In the genomic region with DNA sequence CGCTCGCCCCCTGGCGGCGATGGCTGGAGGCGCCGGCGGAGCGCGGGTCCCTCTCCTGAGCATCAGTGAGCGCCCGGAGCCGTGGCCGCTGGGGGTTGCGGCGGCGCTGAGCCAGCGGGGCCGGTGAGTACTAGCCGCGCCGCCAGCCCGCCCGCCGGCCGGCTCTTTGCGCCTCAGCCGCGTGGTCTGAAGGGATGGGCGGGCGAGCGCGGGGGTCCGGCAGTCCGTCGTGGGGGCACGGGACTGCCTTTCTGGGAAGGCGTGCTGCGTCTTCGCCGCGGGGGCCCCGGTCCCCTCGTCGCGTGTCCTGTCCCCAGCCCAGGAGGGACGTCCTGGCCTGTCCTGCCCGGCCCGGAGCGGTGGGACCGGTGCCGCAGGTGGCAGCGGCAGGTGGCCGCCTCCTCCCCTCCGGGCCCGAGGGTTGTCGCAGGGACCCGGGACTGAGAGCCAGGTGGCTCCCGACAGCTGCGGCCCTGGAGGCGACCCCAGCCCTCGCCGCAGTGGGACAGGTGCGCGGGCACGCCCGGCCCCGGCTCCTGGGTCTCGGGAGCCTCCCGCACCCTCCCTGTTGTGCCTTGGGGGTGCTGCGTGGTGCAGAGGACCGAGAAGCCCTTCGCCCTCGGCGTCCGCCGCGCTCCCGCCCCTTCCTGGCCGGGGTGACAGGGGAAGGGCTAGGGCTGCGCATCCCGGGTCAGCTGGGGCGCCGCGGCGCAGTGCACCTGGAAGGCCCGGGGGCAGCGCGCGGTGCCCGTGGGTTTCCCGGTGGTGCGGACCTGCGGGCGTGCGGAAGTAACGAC, we compare ENCODE assay signal across 8 cellular contexts. TPM values are rescaled to one million over a fixed set of nuclear protein-coding genes. Genes with fewer than 3 reads are reported as not detected.
DNase-seq lines count a peak whose midpoint lies in the region; ATAC-seq and TF ChIP-seq lines count a peak whose summit lies in the region.

A gene with protein sequence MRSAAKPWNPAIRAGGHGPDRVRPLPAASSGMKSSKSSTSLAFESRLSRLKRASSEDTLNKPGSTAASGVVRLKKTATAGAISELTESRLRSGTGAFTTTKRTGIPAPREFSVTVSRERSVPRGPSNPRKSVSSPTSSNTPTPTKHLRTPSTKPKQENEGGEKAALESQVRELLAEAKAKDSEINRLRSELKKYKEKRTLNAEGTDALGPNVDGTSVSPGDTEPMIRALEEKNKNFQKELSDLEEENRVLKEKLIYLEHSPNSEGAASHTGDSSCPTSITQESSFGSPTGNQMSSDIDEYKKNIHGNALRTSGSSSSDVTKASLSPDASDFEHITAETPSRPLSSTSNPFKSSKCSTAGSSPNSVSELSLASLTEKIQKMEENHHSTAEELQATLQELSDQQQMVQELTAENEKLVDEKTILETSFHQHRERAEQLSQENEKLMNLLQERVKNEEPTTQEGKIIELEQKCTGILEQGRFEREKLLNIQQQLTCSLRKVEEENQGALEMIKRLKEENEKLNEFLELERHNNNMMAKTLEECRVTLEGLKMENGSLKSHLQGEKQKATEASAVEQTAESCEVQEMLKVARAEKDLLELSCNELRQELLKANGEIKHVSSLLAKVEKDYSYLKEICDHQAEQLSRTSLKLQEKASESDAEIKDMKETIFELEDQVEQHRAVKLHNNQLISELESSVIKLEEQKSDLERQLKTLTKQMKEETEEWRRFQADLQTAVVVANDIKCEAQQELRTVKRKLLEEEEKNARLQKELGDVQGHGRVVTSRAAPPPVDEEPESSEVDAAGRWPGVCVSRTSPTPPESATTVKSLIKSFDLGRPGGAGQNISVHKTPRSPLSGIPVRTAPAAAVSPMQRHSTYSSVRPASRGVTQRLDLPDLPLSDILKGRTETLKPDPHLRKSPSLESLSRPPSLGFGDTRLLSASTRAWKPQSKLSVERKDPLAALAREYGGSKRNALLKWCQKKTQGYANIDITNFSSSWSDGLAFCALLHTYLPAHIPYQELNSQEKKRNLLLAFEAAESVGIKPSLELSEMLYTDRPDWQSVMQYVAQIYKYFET (plus strand): TSS at position 58 of the 797 bp plus-strand sequence. CDS start 87,293 bp downstream, outside the sequence.

- TF ChIP-seq CTCF in DND-41 (IDR thresholded peaks at IDR 0.05; ENCODE audit: borderline replicate concordance, extremely low read depth, low read length, poor library complexity, severe bottlenecking) = peak; percentile 85
- TF ChIP-seq CTCF in glutamatergic neuron (IDR thresholded peaks at IDR 0.05; ENCODE audit: partially characterized antibody, unreplicated experiment) = peak; percentile 100
- peak; percentile 97 for TF ChIP-seq CTCF in osteocyte (IDR thresholded peaks at IDR 0.05)
- TF ChIP-seq CTCF in tibial artery (IDR thresholded peaks at IDR 0.05) = peak; percentile 99 to 100

- H3K9me3 ChIP-seq in DND-41 (ENCODE audit: insufficient read depth, low read length, severe bottlenecking) (no peaks in the 10 kb centered on the region), Karpas-422 (ENCODE audit: low read length) (no peaks in the 10 kb centered on the region), SJSA1 (replicated peaks) (no peaks in the 10 kb centered on the region), tibial artery (no peaks in the 10 kb centered on the region)

- peak within 1 kb of the TSS; percentile 95 for H2AFZ ChIP-seq in DND-41 (ENCODE audit: low read depth, low read length)
- peak within 1 kb of the TSS; percentile 92; the same call in 1 of the 2 replicates for H2AFZ ChIP-seq in Karpas-422 (ENCODE audit: low read length)

- H3K27me3 Mint-ChIP-seq in glutamatergic neuron (ENCODE audit: unreplicated experiment) (peaks cover 4% of the 10 kb centered on the region), osteocyte (ENCODE audit: unreplicated experiment) (peaks cover 78% of the 10 kb centered on the region)

- H3K36me3 ChIP-seq in DND-41 (ENCODE audit: insufficient read depth, low read length) = no peaks in the 10 kb centered on the region
- no peaks in the 10 kb centered on the region for H3K36me3 ChIP-seq in Karpas-422 (ENCODE audit: insufficient read depth, low read length)
- H3K36me3 ChIP-seq in SJSA1 = no peaks in the 10 kb centered on the region
- no peaks in the 10 kb centered on the region for H3K36me3 ChIP-seq in tibial artery

- no peaks in the 10 kb centered on the region for H3K9me2 ChIP-seq in Karpas-422 (replicated peaks; ENCODE audit: insufficient read depth, low read length)

- H3K79me2 ChIP-seq in DND-41 (ENCODE audit: insufficient read depth, low read length) (no peaks in the 10 kb centered on the region), Karpas-422 (ENCODE audit: low read length) (no peaks in the 10 kb centered on the region)

- H3K27me3 ChIP-seq in DND-41 (ENCODE audit: insufficient read depth, low read length, poor library complexity) (peaks cover 46% of the 10 kb centered on the region), Karpas-422 (ENCODE audit: low read length) (no peaks in the 10 kb centered on the region), SJSA1 (replicated peaks) (peaks cover 50% of the 10 kb centered on the region), tibial artery (no peaks in the 10 kb centered on the region)

- H3K4me1 Mint-ChIP-seq in glutamatergic neuron (ENCODE audit: low read depth, unreplicated experiment) = no peaks in the 10 kb centered on the region
- H3K4me1 Mint-ChIP-seq in osteocyte (ENCODE audit: unreplicated experiment) = peaks cover 9% of the 10 kb centered on the region

- H3K4me3 Mint-ChIP-seq in glutamatergic neuron (ENCODE audit: unreplicated experiment) (peak within 1 kb of the TSS; percentile 94), osteocyte (ENCODE audit: unreplicated experiment) (peak within 1 kb of the TSS; percentile 85)

- H3K36me3 Mint-ChIP-seq in glutamatergic neuron (ENCODE audit: unreplicated experiment) = no peaks in the 10 kb centered on the region
- no peaks in the 10 kb centered on the region for H3K36me3 Mint-ChIP-seq in osteocyte (ENCODE audit: unreplicated experiment)

- ATAC-seq in DND-41 (ENCODE audit: insufficient read depth, low read depth) (peak; percentile 100), GM21737 (IDR thresholded peaks at IDR 0.05; ENCODE audit: unreplicated experiment) (peak; percentile 93)

- intact Hi-C loops in tibial artery (cut with DNase I; ENCODE audit: low total_unique reads) = loop anchor here (5.0 kb wide), 2 partner anchors 88 to 108 kb away; no protein-coding TSS in a partner anchor

- H3K27ac Mint-ChIP-seq in glutamatergic neuron (ENCODE audit: unreplicated experiment) (peak within 1 kb of the TSS; percentile 74), osteocyte (ENCODE audit: unreplicated experiment) (no peak within 1 kb of the TSS)

- H3K9me3 Mint-ChIP-seq in glutamatergic neuron (ENCODE audit: unreplicated experiment) (no peaks in the 10 kb centered on the region), osteocyte (ENCODE audit: unreplicated experiment) (no peaks in the 10 kb centered on the region)

- peak within 1 kb of the TSS; percentile 96 for H3K4me2 ChIP-seq in DND-41 (ENCODE audit: insufficient read depth, low read length)
- peak within 1 kb of the TSS; percentile 61 for H3K4me2 ChIP-seq in Karpas-422 (ENCODE audit: low read depth, low read length, poor library complexity, severe bottlenecking)

- H3K27ac ChIP-seq in DND-41 (ENCODE audit: low read length) (no peak within 1 kb of the TSS), Karpas-422 (ENCODE audit: low read length) (no peak within 1 kb of the TSS), SJSA1 (no peak within 1 kb of the TSS), tibial artery (peak within 1 kb of the TSS; percentile 87 to 94)

- peak; percentile 77 for DNase-seq in DND-41
- no peak for DNase-seq in Karpas-422
- peak; percentile 68 to 78 for DNase-seq in SJSA1 (ENCODE audit: low read depth in 1 of 2, low spot score in 2 of 2)
- peak; percentile 73 to 79 (median 76) for DNase-seq in activated naive CD4-positive, alpha-beta T cell (lab: John Stamatoyannopoulos, UW)
- peak; percentile 95 for DNase-seq in glutamatergic neuron
- DNase-seq in osteocyte (ENCODE audit: extremely low spot score, unreplicated experiment) = peak; percentile 95
- DNase-seq in tibial artery = peak; percentile 84 to 91

- H3K4me3 ChIP-seq in DND-41 (ENCODE audit: low read depth in 1 of 2, low read length in 2 of 2) (peak within 1 kb of the TSS in 1 of 2 experiments; percentile 60; a peak in 2 of 4 replicates), Karpas-422 (ENCODE audit: low read length) (peak within 1 kb of the TSS; percentile 47; the same call in 1 of the 2 replicates), SJSA1 (peak within 1 kb of the TSS; percentile 35), tibial artery (peak within 1 kb of the TSS; percentile 67 to 92)

- H3K9ac ChIP-seq in DND-41 (ENCODE audit: low read depth, low read length) (peak within 1 kb of the TSS; percentile 44; the same call in 1 of the 2 replicates), Karpas-422 (ENCODE audit: low read length) (peak within 1 kb of the TSS; percentile 36)

- peaks cover 16% of the 10 kb centered on the region for H3K4me1 ChIP-seq in DND-41 (ENCODE audit: insufficient read depth, low read length)
- peaks cover 4% of the 10 kb centered on the region for H3K4me1 ChIP-seq in Karpas-422 (ENCODE audit: low read length)
- H3K4me1 ChIP-seq in SJSA1 (replicated peaks) = peaks cover 18% of the 10 kb centered on the region
- H3K4me1 ChIP-seq in tibial artery = peaks cover 0 to 19% (median 7%) of the 10 kb centered on the region in 4 donors

- no peaks in the 10 kb centered on the region for H4K20me1 ChIP-seq in DND-41 (ENCODE audit: insufficient read depth, low read length)
- no peaks in the 10 kb centered on the region for H4K20me1 ChIP-seq in Karpas-422 (ENCODE audit: insufficient read depth, low read depth, low read length)

RNA-seq across cellular contexts. Expression of the gene that starts here (rescaled TPM):
- total RNA-seq in Karpas-422 (2014; rRNA removed; shearing (Covaris generic); ENCODE audit: low replicate concordance) = 0.04 TPM in 1 of 2 replicates, not detected in the other
- 62.3 and 81.0 TPM in 2 replicates for total RNA-seq in SJSA1 (2014; rRNA removed; shearing (Covaris generic))
- 60.6 TPM for total RNA-seq in glutamatergic neuron (ENCODE audit: unreplicated experiment)
- total RNA-seq in osteocyte = 12.1 and 12.6 TPM in 2 replicates

Comparison
In these comparisons a context has a peak if more than half of its experiments do, and no peak if none do; other contexts are left out.
1. RNA of the gene that starts here (total RNA-seq): 62.3 to 81.0 TPM in SJSA1, 60.6 TPM in glutamatergic neuron (single experiment) and 12.1 to 12.6 TPM in osteocyte; 0.04 TPM in Karpas-422; every median in the first group is over 10 times any median in the second.
2. H3K27ac ChIP-seq: peak in tibial artery (2 of 2); none in DND-41 (single experiment), Karpas-422 (single experiment) and SJSA1 (single experiment).
3. Peak in every context shown above with its lines, with median percentiles within 50 percentile points of each other: CTCF ChIP-seq.